Comparison of ENCODE assay signal across 8 cellular contexts in genomic region chr5:110751902-110752762, GRCh38. TPM values are rescaled to one million over a fixed set of nuclear protein-coding genes. Genes with fewer than 3 reads are reported as not detected.
A peak's percentile ranks its signal among the peaks of the same experiment; 100 is the strongest.
DNase-seq lines count a peak whose midpoint lies in the region; ATAC-seq, FAIRE-seq and TF ChIP-seq lines count a peak whose summit lies in the region.

No MANE protein-coding gene starts in this region.

- ATAC-seq in HG02885 (IDR thresholded peaks at IDR 0.05; ENCODE audit: poor library complexity, unreplicated experiment) (peak; percentile 97), WTC11 (peak; percentile 69)

- no peak overlapping the region for H3K4me3 Mint-ChIP-seq in WTC11

- CTCF ChIA-PET in WTC11 (lab: Charles Lee): no interaction called here

- H3K36me3 Mint-ChIP-seq in WTC11: no peaks in the 10 kb centered on the region

- H3K27ac Mint-ChIP-seq in WTC11: no peak overlapping the region

- 0 out of 2 replicates have a peak, but pooled peaks cover 3% of the 10 kb centered on the region for H3K4me1 Mint-ChIP-seq in WTC11

- DNase-seq in activated effector memory CD4-positive, alpha-beta T cell treated with anti-CD3 and anti-CD28 coated beads, Interleukin-2, amount 50 U/mL, for 16 hours: peak; percentile 63
- DNase-seq in activated effector memory CD4-positive, alpha-beta T cell treated with Interleukin-2 at 50 U/mL for 16 hours: no peak
- DNase-seq in WTC11 (ENCODE audit: low spot score): no peak
- peak; percentile 6 for DNase-seq in stimulated activated CD4-positive, alpha-beta T cell treated with anti-CD3 and anti-CD28 coated beads, Interleukin-2, amount 100 ng/mL, for 4 hours (ENCODE audit: low read depth)
- no peak for DNase-seq in NCI-H526 treated with DMSO at 0.1 percent for 48 hours (lab: John Stamatoyannopoulos, UW)
- DNase-seq in D721Med (ENCODE audit: insufficient read length, low spot score): no peak
- DNase-seq in NCI-H187 treated with DMSO at 0.1 percent for 48 hours (lab: John Stamatoyannopoulos, UW): no peak

- FAIRE-seq in D721Med (lab: Jason Lieb, UNC): no peak

- H3K27me3 Mint-ChIP-seq in WTC11 (ENCODE audit: low read depth): no peaks in the 10 kb centered on the region

- no peaks in the 10 kb centered on the region for H3K9me3 Mint-ChIP-seq in WTC11

- TF ChIP-seq CTCF in WTC11 (IDR thresholded peaks at IDR 0.05): no peak
- no peak for TF ChIP-seq CTCF in D721Med (IDR thresholded peaks at IDR 0.05; ENCODE audit: insufficient read depth, missing control alignments)

- POLR2A ChIA-PET in WTC11 (lab: Charles Lee): no interaction called here

TF ChIP-seq in WTC11, 78 proteins besides CTCF, POLR2A, EP300 and RAD21:
- TF ChIP-seq ZNF263 (CRISPR knock-in tag; IDR thresholded peaks at IDR 0.05; ENCODE audit: low read depth): no peak
- no peak for TF ChIP-seq JUN (CRISPR knock-in tag; IDR thresholded peaks at IDR 0.05)
- no peak for TF ChIP-seq ELF4 (CRISPR knock-in tag; IDR thresholded peaks at IDR 0.05; ENCODE audit: low read depth)
- TF ChIP-seq CREM (CRISPR knock-in tag; IDR thresholded peaks at IDR 0.05): no peak
- no peak for TF ChIP-seq ZNF219 (CRISPR knock-in tag; IDR thresholded peaks at IDR 0.05; ENCODE audit: borderline replicate concordance)
- no peak for TF ChIP-seq ZNF671 (CRISPR knock-in tag; IDR thresholded peaks at IDR 0.05)
- TF ChIP-seq ZNF121 (CRISPR knock-in tag; IDR thresholded peaks at IDR 0.05): no peak
- TF ChIP-seq NFE2L1 (CRISPR knock-in tag; IDR thresholded peaks at IDR 0.05): no peak
- no peak for TF ChIP-seq PRRX2 (CRISPR knock-in tag; IDR thresholded peaks at IDR 0.05)
- TF ChIP-seq GTF2I (CRISPR knock-in tag; conservative IDR thresholded peaks at IDR 0.05): no peak
- TF ChIP-seq NR2C2 (CRISPR knock-in tag; IDR thresholded peaks at IDR 0.05): no peak
- TF ChIP-seq TCF7 (CRISPR knock-in tag; IDR thresholded peaks at IDR 0.05; ENCODE audit: low read depth): no peak
- no peak for TF ChIP-seq ZNF532 (CRISPR knock-in tag; IDR thresholded peaks at IDR 0.05; ENCODE audit: borderline replicate concordance)

RNA-seq across cellular contexts. Expression of gene SLC25A46, which starts 13.3 kb away (rescaled TPM):
- total RNA-seq in WTC11 (2021): 19.2 to 20.7 TPM (median 20.5 TPM) in 3 replicates

RNA-seq across cellular contexts. Expression of gene TMEM232, which starts 25.7 kb away (rescaled TPM):
- 1.3 to 1.8 TPM (median 1.4 TPM) in 3 replicates for total RNA-seq in WTC11 (2021)

Comparison
In these comparisons a context has a peak if more than half of its experiments do, and no peak if none do; other contexts are left out.
1. DNase-seq: peak in activated effector memory CD4-positive, alpha-beta T cell treated with anti-CD3 and anti-CD28 coated beads, Interleukin-2, amount 50 U/mL, for 16 hours (single experiment) and stimulated activated CD4-positive, alpha-beta T cell treated with anti-CD3 and anti-CD28 coated beads, Interleukin-2, amount 100 ng/mL, for 4 hours (single experiment); none in activated effector memory CD4-positive, alpha-beta T cell treated with Interleukin-2 at 50 U/mL for 16 hours (single experiment), WTC11 (single experiment), NCI-H526 treated with DMSO at 0.1 percent for 48 hours (single experiment), D721Med (single experiment) and NCI-H187 treated with DMSO at 0.1 percent for 48 hours (single experiment).